22 cellular contexts compared by ENCODE assay signal in genomic region chr7:37484460-37485063, GRCh38. TPM values are rescaled to one million over a fixed set of nuclear protein-coding genes. Genes with fewer than 3 reads are reported as not detected.
DNase-seq lines count a peak whose midpoint lies in the region; ATAC-seq, FAIRE-seq and TF ChIP-seq lines count a peak whose summit lies in the region.
"Had no signal": no experiment of that assay in that cellular context is flagged by ENCODE, and none has a peak within 500 bp of the region (broad histone marks: within the 10 kb centered on the region; RNA-seq: fewer than 3 reads in every experiment).

No MANE protein-coding gene starts in this region.

- 0 out of 2 replicates have a peak overlapping the region, but pooled peaks have one; percentile 19 for H2BK20ac ChIP-seq in H1 (ENCODE audit: low read length)

- H3K4me1 ChIP-seq in H1 (replicated peaks in 1 of 4; ENCODE audit: control insufficient read depth in 3 of 4, insufficient read depth in 4 of 4, low read length in 3 of 4), result peaks cover 2 to 15% (median 6%) of the 10 kb centered on the region in 4 experiments; a peak in 4 of 7 replicates
- peaks cover 6 to 8% of the 10 kb centered on the region in 2 experiments for H3K4me1 ChIP-seq in trophoblast cell (ENCODE audit: control insufficient read depth in 1 of 2, insufficient read depth in 2 of 2, low read length in 2 of 2)
- H3K4me1 ChIP-seq: SJSA1 had no signal

- FAIRE-seq in H1 (lab: Jason Lieb, UNC), result no peak

- no peaks in the 10 kb centered on the region for H3K79me1 ChIP-seq in H1 (ENCODE audit: low read depth, low read length)
- H3K79me1 ChIP-seq in trophoblast cell (ENCODE audit: low read length), result no peaks in the 10 kb centered on the region

- TF ChIP-seq CTCF in H1 (IDR thresholded peaks at IDR 0.05; ENCODE audit: control extremely low read depth in 1 of 3, insufficient read depth in 1 of 3, low read depth in 1 of 3, low read length in 3 of 3), result no peak

- H2AFZ ChIP-seq in H1 (ENCODE audit: low read length), result no peak overlapping the region
- H2AFZ ChIP-seq in trophoblast cell (ENCODE audit: insufficient read depth, low read length, poor library complexity), result no peak overlapping the region

- H4K91ac ChIP-seq in H1 (replicated peaks; ENCODE audit: insufficient read length, low read length) (no peak overlapping the region), trophoblast cell (ENCODE audit: low read depth, low read length) (no peak overlapping the region)

- no peak for TF ChIP-seq EP300 in H1 (IDR thresholded peaks at IDR 0.05; ENCODE audit: borderline replicate concordance in 1 of 2, low read depth in 2 of 2, low read length in 2 of 2)

- no peak overlapping the region for H3K9ac ChIP-seq in H1 (replicated peaks in 1 of 4; ENCODE audit: extremely low read depth in 1 of 4, low read depth in 3 of 4, low read length in 3 of 4)
- no peak overlapping the region for H3K9ac ChIP-seq in trophoblast cell (ENCODE audit: low read length)

- H3K9me3 ChIP-seq in H1 (ENCODE audit: insufficient read depth in 2 of 2, low read depth in 1 of 2, low read length in 1 of 2), result no peaks in the 10 kb centered on the region
- peaks cover 2% of the 10 kb centered on the region for H3K9me3 ChIP-seq in trophoblast cell (ENCODE audit: insufficient read depth, low read depth, low read length)
- H3K9me3 ChIP-seq: SJSA1 had no signal

- H3K4ac ChIP-seq in H1 (replicated peaks; ENCODE audit: insufficient read length, low read depth, low read length), result no peak overlapping the region
- no peak overlapping the region for H3K4ac ChIP-seq in trophoblast cell (ENCODE audit: low read depth, low read length)

- DNase-seq in Daoy (ENCODE audit: low read depth) (peak; percentile 26), H1 (ENCODE audit: low read depth in 1 of 2, low spot score in 2 of 2) (no peak), trophoblast cell (no peak), kidney tubule cell (ENCODE audit: low spot score) (no peak), HPDE6-E6E7 (ENCODE audit: extremely low spot score) (no peak)
- DNase-seq in activated CD8-positive, alpha-beta memory T cell treated with anti-CD3 and anti-CD28 coated beads for 24 hours, result no peak
- DNase-seq: AML-193; Calu3; CD8-positive, alpha-beta memory T cell; H7; KBM-7; NCI-H1092; NCI-H146; NCI-H2029; NCI-H226; NCI-H526 had no signal

- H3K56ac ChIP-seq in H1 (replicated peaks; ENCODE audit: insufficient read length, low read depth, low read length), result no peak overlapping the region

- no peak overlapping the region for H2BK15ac ChIP-seq in H1 (ENCODE audit: low read length)

- H4K8ac ChIP-seq in H1 (ENCODE audit: extremely low read depth, insufficient read depth, low read length) (no peak overlapping the region), trophoblast cell (ENCODE audit: low read depth, low read length) (no peak overlapping the region)

- H3K14ac ChIP-seq in H1 (ENCODE audit: insufficient read length) (no peak overlapping the region), trophoblast cell (ENCODE audit: low read length) (no peak overlapping the region)

- H2BK12ac ChIP-seq in H1 (ENCODE audit: low read depth, low read length) (no peak overlapping the region), trophoblast cell (ENCODE audit: low read length) (peak overlapping the region; percentile 52)

- ATAC-seq in SK-N-SH treated with all-trans-retinoic acid at 6 μM for 48 hours (no peak), HG02763 (IDR thresholded peaks at IDR 0.05; ENCODE audit: unreplicated experiment) (no peak)
- ATAC-seq: Right ventricle myocardium inferior had no signal

- H3K23me2 ChIP-seq in H1 (ENCODE audit: low read depth, low read length), result no peaks in the 10 kb centered on the region

- H3K27ac ChIP-seq in H1 (ENCODE audit: low read depth, low read length), result no peak overlapping the region
- no peak overlapping the region for H3K27ac ChIP-seq in trophoblast cell (ENCODE audit: low read depth, low read length)
- H3K27ac ChIP-seq: C4-2B, SJSA1 had no signal

- H2BK5ac ChIP-seq in H1 (ENCODE audit: low read depth, low read length) (no peak overlapping the region), trophoblast cell (ENCODE audit: low read depth, low read length, poor library complexity) (no peak overlapping the region)

- H3K4me3 ChIP-seq in H1 (ENCODE audit: extremely low read depth in 1 of 4, insufficient read depth in 2 of 4, low read depth in 3 of 4, low read length in 4 of 4) (no peak overlapping the region), trophoblast cell (ENCODE audit: low read depth, low read length) (no peak overlapping the region)
- H3K4me3 ChIP-seq: SJSA1 had no signal

- TF ChIP-seq POLR2A in H1 (IDR thresholded peaks at IDR 0.05; ENCODE audit: control extremely low read depth in 1 of 2, low read depth in 2 of 2, low read length in 2 of 2), result no peak

- no peak overlapping the region for H2BK120ac ChIP-seq in H1 (replicated peaks; ENCODE audit: low read depth, low read length)
- peak overlapping the region; percentile 46 for H2BK120ac ChIP-seq in trophoblast cell (ENCODE audit: insufficient read depth, low read length, poor library complexity)

- no peaks in the 10 kb centered on the region for H3K79me2 ChIP-seq in H1 (ENCODE audit: control insufficient read depth in 1 of 2, insufficient read depth in 2 of 2, low read length in 2 of 2)
- no peaks in the 10 kb centered on the region for H3K79me2 ChIP-seq in trophoblast cell (ENCODE audit: control insufficient read depth, insufficient read depth, low read length, poor library complexity)

- TF ChIP-seq RAD21 in H1 (IDR thresholded peaks at IDR 0.05 in 1 of 2, conservative IDR thresholded peaks at IDR 0.05 in 1 of 2; ENCODE audit: low read depth in 2 of 2, low read length in 2 of 2), result no peak

- H2AK5ac ChIP-seq in H1 (ENCODE audit: low read depth, low read length) (no peak overlapping the region), trophoblast cell (ENCODE audit: low read length) (no peak overlapping the region)

- no peak overlapping the region for H4K5ac ChIP-seq in H1 (ENCODE audit: insufficient read length, low read depth, low read length)

- H3K23ac ChIP-seq in H1 (ENCODE audit: insufficient read length) (no peak overlapping the region), trophoblast cell (ENCODE audit: low read length) (no peak overlapping the region)

- CTCF ChIA-PET in H1 (lab: Charles Lee; ENCODE audit: partially characterized antibody), result interaction anchor here (0.8 to 2.9 kb wide), 6 partner anchors 9 to 200 kb away, joined by 3 to 9 read pairs (median 4); partner anchors contain the start of gene ELMO1

- no peak overlapping the region for H4K12ac ChIP-seq in trophoblast cell (ENCODE audit: low read depth, low read length)

- no peaks in the 10 kb centered on the region for H4K20me1 ChIP-seq in H1 (replicated peaks in 1 of 2; ENCODE audit: control insufficient read depth in 1 of 2, insufficient read depth in 2 of 2, low read length in 2 of 2)

- WGBS in H1 (ENCODE audit: extremely low coverage in 1 of 2, insufficient coverage in 1 of 2, insufficient read length in 1 of 2, insufficient replicate concordance in 2 of 2, low coverage in 1 of 2, low lambda C conversion rate in 2 of 2, missing lambda C conversion rate in 1 of 2), 2 experiments, result 79% methylated on average over 6 of the region's 6 CpGs; no CpG with 5 or more reads in 1 of the 2 experiments
- WGBS in trophoblast cell (ENCODE audit: extremely low coverage, insufficient coverage, insufficient read length), result no CpG with 5 or more reads among the region's 6 CpGs

- H3K36me3 ChIP-seq in H1 (ENCODE audit: control insufficient read depth in 2 of 4, insufficient read depth in 4 of 4, low read length in 3 of 4) (no peaks in the 10 kb centered on the region), trophoblast cell (ENCODE audit: control insufficient read depth in 1 of 2, insufficient read depth in 2 of 2, low read length in 2 of 2) (no peaks in the 10 kb centered on the region)
- H3K36me3 ChIP-seq: SJSA1 had no signal

- POLR2A ChIA-PET in H1 (lab: Charles Lee; ENCODE audit: partially characterized antibody), result no interaction called here

- H3K27me3 ChIP-seq in H1 (replicated peaks in 1 of 4; ENCODE audit: control insufficient read depth in 3 of 4, extremely low read depth in 1 of 4, insufficient read depth in 3 of 4, low read length in 3 of 4), result no peaks in the 10 kb centered on the region; a peak in 1 of 7 replicates
- H3K27me3 ChIP-seq in trophoblast cell (ENCODE audit: insufficient read depth, low read length), result no peaks in the 10 kb centered on the region
- H3K27me3 ChIP-seq: SJSA1 had no signal

- H3K18ac ChIP-seq in H1 (ENCODE audit: extremely low read depth, low read length) (no peak overlapping the region), trophoblast cell (ENCODE audit: low read length) (no peak overlapping the region)

- H3K4me2 ChIP-seq in H1 (ENCODE audit: insufficient read depth in 1 of 2, low read depth in 2 of 2, low read length in 2 of 2), result no peak overlapping the region
- no peak overlapping the region for H3K4me2 ChIP-seq in trophoblast cell (ENCODE audit: low read length)

TF ChIP-seq in SK-N-SH treated with all-trans-retinoic acid at 6 μM for 48 hours, 23 proteins besides CTCF, POLR2A, EP300 and RAD21 (continues in another document):
- peak; percentile 63; the same call in 1 of the 2 replicates for TF ChIP-seq ISL1 (CRISPR knock-in tag; IDR thresholded peaks at IDR 0.05)

TF ChIP-seq in H1, 55 proteins besides CTCF, POLR2A, EP300 and RAD21 (continues in another document):
- TF ChIP-seq NRF1 (IDR thresholded peaks at IDR 0.05; ENCODE audit: low read depth, low read length) (no peak), TAF7 (optimal IDR thresholded peaks at IDR 0.05; ENCODE audit: borderline replicate concordance, low read depth, low read length) (no peak), CHD1 (IDR thresholded peaks at IDR 0.05; ENCODE audit: low read depth, low read length) (no peak)

RNA-seq across cellular contexts. Expression of gene ELMO1, which starts 35.9 kb away (rescaled TPM):
- total RNA-seq in Daoy (2014; rRNA removed; shearing (Covaris generic)), result 7.0 and 25.3 TPM in 2 replicates
- total RNA-seq in H1 (2021; fragmentation: NEBNext Ultra II Directional; extraction: Animal tissue kit (Norgen Biotek cat#: 25700)), result 18.4 and 20.6 TPM in 2 replicates
- polyA plus RNA-seq in H1 (2011; rRNA removed), result 14.1 and 21.0 TPM in 2 replicates
- 8.6 TPM for polyA plus RNA-seq in H1 (2011; cell fraction: cytosol; rRNA removed)
- 18.5 TPM for polyA plus RNA-seq in H1 (2011; cell fraction: nucleus; rRNA removed)
- 19.3 to 24.3 TPM (median 21.1 TPM) in 4 replicates for polyA plus RNA-seq in H1 (2012, experiment 1 of 2)
- 10.1 TPM for polyA plus RNA-seq in H1 (2012, experiment 2 of 2)
- 6.8 TPM for polyA plus RNA-seq in H1 (2013, experiment 1 of 2)
- polyA plus RNA-seq in H1 (2013, experiment 2 of 2), result 6.6 TPM
- 65.9 and 71.4 TPM in 2 replicates for polyA minus RNA-seq in H1 (2011; rRNA and poly(A)+ RNA removed)
- polyA minus RNA-seq in H1 (2011; cell fraction: cytosol; rRNA and poly(A)+ RNA removed), result 19.8 TPM
- 178 TPM for polyA minus RNA-seq in H1 (2011; cell fraction: nucleus; rRNA and poly(A)+ RNA removed)
- 64.9 and 67.0 TPM in 2 replicates for polyA plus RNA-seq in trophoblast cell (2013)
- total RNA-seq: Calu3, SJSA1 had no signal
- polyA plus RNA-seq: AG04450 had no signal
